In genomic region chr22:49116021-49116420, GRCh38 we compare ENCODE assay signal across 25 cellular contexts.
"Had no signal": no experiment of that assay in that cellular context is flagged by ENCODE, and none has a peak within 500 bp of the region (broad histone marks: within the 10 kb centered on the region; RNA-seq: fewer than 3 reads in every experiment).

No MANE protein-coding gene starts in this region.

- H3K27ac Mint-ChIP-seq: activated CD4-positive, alpha-beta memory T cell treated with anti-CD3 and anti-CD28 coated beads, Interleukin-2, amount 10 ng/mL, durations not matched to agents 7 days and 5 days; activated CD4-positive, alpha-beta T cell treated with anti-CD3 and anti-CD28 coated beads, Interleukin-2, amount 10 ng/mL, durations not matched to agents 7 days and 5 days; activated naive CD8-positive, alpha-beta T cell; activated T-cell treated with anti-CD3 and anti-CD28 coated beads, Interleukin-2, amount 50 U/mL, for 72 hours; dendritic cell treated with granulocyte-macrophage colony-stimulating factor and Interleukin-4, amounts not matched to agents 40 ng/mL and 50 ng/mL, for 4 days; endodermal cell had no signal

- H3K27me3 Mint-ChIP-seq: activated CD4-positive, alpha-beta memory T cell treated with anti-CD3 and anti-CD28 coated beads, Interleukin-2, amount 10 ng/mL, durations not matched to agents 7 days and 5 days; activated CD4-positive, alpha-beta T cell treated with anti-CD3 and anti-CD28 coated beads, Interleukin-2, amount 10 ng/mL, durations not matched to agents 7 days and 5 days; activated naive CD8-positive, alpha-beta T cell; dendritic cell treated with granulocyte-macrophage colony-stimulating factor and Interleukin-4, amounts not matched to agents 40 ng/mL and 50 ng/mL, for 4 days had no signal

- H3K4me3 ChIP-seq: coronary artery, dorsolateral prefrontal cortex had no signal

- H3K27me3 ChIP-seq: brain microvascular endothelial cell had no signal

- H3K36me3 Mint-ChIP-seq: activated naive CD8-positive, alpha-beta T cell had no signal

- H3K4me1 Mint-ChIP-seq: activated CD4-positive, alpha-beta memory T cell treated with anti-CD3 and anti-CD28 coated beads, Interleukin-2, amount 10 ng/mL, durations not matched to agents 7 days and 5 days; activated CD4-positive, alpha-beta T cell treated with anti-CD3 and anti-CD28 coated beads, Interleukin-2, amount 10 ng/mL, durations not matched to agents 7 days and 5 days; central memory CD8-positive, alpha-beta T cell had no signal

- ATAC-seq: activated T-cell treated with anti-CD3 and anti-CD28 coated beads, Interleukin-2, amount 50 U/mL, for 72 hours; esophagus mucosa had no signal

- H3K36me3 ChIP-seq: brain microvascular endothelial cell had no signal

- H3K9me3 Mint-ChIP-seq: activated CD4-positive, alpha-beta memory T cell treated with anti-CD3 and anti-CD28 coated beads, Interleukin-2, amount 10 ng/mL, durations not matched to agents 7 days and 5 days; activated CD4-positive, alpha-beta T cell treated with anti-CD3 and anti-CD28 coated beads, Interleukin-2, amount 10 ng/mL, durations not matched to agents 7 days and 5 days; activated T-cell treated with anti-CD3 and anti-CD28 coated beads, Interleukin-2, amount 50 U/mL, for 72 hours; central memory CD8-positive, alpha-beta T cell; dendritic cell treated with granulocyte-macrophage colony-stimulating factor and Interleukin-4, amounts not matched to agents 40 ng/mL and 50 ng/mL, for 4 days; endodermal cell had no signal

- H3K4me3 Mint-ChIP-seq: activated CD4-positive, alpha-beta memory T cell treated with anti-CD3 and anti-CD28 coated beads, Interleukin-2, amount 10 ng/mL, durations not matched to agents 7 days and 5 days; activated CD4-positive, alpha-beta T cell treated with anti-CD3 and anti-CD28 coated beads, Interleukin-2, amount 10 ng/mL, durations not matched to agents 7 days and 5 days; activated naive CD8-positive, alpha-beta T cell; activated T-cell treated with anti-CD3 and anti-CD28 coated beads, Interleukin-2, amount 50 U/mL, for 72 hours; central memory CD8-positive, alpha-beta T cell; dendritic cell treated with granulocyte-macrophage colony-stimulating factor and Interleukin-4, amounts not matched to agents 40 ng/mL and 50 ng/mL, for 4 days; endodermal cell had no signal

- DNase-seq: activated CD4-positive, alpha-beta memory T cell treated with anti-CD3 and anti-CD28 coated beads, Interleukin-2, amount 10 ng/mL, durations not matched to agents 7 days and 5 days; activated CD4-positive, alpha-beta T cell treated with anti-CD3 and anti-CD28 coated beads for 1 hour; activated CD4-positive, alpha-beta T cell treated with anti-CD3 and anti-CD28 coated beads for 4 hours; activated CD4-positive, alpha-beta T cell treated with anti-CD3 and anti-CD28 coated beads, Interleukin-2, amount 10 ng/mL, durations not matched to agents 7 days and 5 days; activated CD4-positive, alpha-beta T cell treated with anti-CD3 and anti-CD28 coated beads, Interleukin-2, amount 50 U/mL, for 4 hours; activated effector memory CD4-positive, alpha-beta T cell treated with Interleukin-2 at 50 U/mL for 16 hours; activated gamma-delta T cell treated with Interleukin-2 at 50 U/mL for 16 hours; activated naive CD4-positive, alpha-beta T cell treated with anti-CD3 and anti-CD28 coated beads, Interleukin-2, amount 50 U/mL, for 16 hours; activated naive CD4-positive, alpha-beta T cell treated with Interleukin-2 at 50 U/mL for 16 hours; activated T-cell treated with anti-CD3 and anti-CD28 coated beads, Interleukin-2, amount 50 U/mL, for 1 hour; activated T-cell treated with anti-CD3 and anti-CD28 coated beads, Interleukin-2, amount 50 U/mL, for 72 hours; amniotic stem cell; anterior cingulate cortex; brain microvascular endothelial cell; dorsolateral prefrontal cortex; effector memory CD4-positive, alpha-beta T cell; endodermal cell; foreskin fibroblast; head of caudate nucleus; T-helper 2 cell had no signal

- H3K27ac ChIP-seq: brain microvascular endothelial cell, coronary artery, dorsolateral prefrontal cortex had no signal
